In genomic region chr12:115504241-115504941, GRCh38 we compare ENCODE assay signal across 10 cellular contexts.
DNase-seq lines count a peak whose midpoint lies in the region; ATAC-seq and TF ChIP-seq lines count a peak whose summit lies in the region.
"Had no signal": no experiment of that assay in that cellular context is flagged by ENCODE, and none has a peak within 500 bp of the region (broad histone marks: within the 10 kb centered on the region; RNA-seq: fewer than 3 reads in every experiment).

No MANE protein-coding gene starts in this region.

- no peak for TF ChIP-seq POLR2A in lower leg skin (IDR thresholded peaks at IDR 0.05)

- H2AFZ ChIP-seq in MM.1S (ENCODE audit: low read length) = no peak overlapping the region

- H3K4me3 ChIP-seq in GM12865 (ENCODE audit: low read depth, low read length) = no peak overlapping the region
- H3K4me3 ChIP-seq in MM.1S (ENCODE audit: low read length) = no peak overlapping the region
- no peak overlapping the region for H3K4me3 ChIP-seq in lower leg skin (ENCODE audit: low read depth, poor library complexity, severe bottlenecking)

- H3K36me3 ChIP-seq in MM.1S (replicated peaks; ENCODE audit: insufficient read depth, low read length) = no peaks in the 10 kb centered on the region

- ATAC-seq in GM21526 (IDR thresholded peaks at IDR 0.05; ENCODE audit: low FRiP score, unreplicated experiment) = peak; percentile 89
- no peak for ATAC-seq in activated CD4-positive, CD25-positive, alpha-beta regulatory T cell treated with anti-CD3 and anti-CD28 coated beads, Interleukin-2, amount 50 U/mL, for 24 hours

- no peaks in the 10 kb centered on the region for H3F3A ChIP-seq in MM.1S (ENCODE audit: insufficient read depth, low read length)

- no peaks in the 10 kb centered on the region for H3K79me2 ChIP-seq in MM.1S (ENCODE audit: low read length)

- DNase-seq in GM12865 (ENCODE audit: low read depth) (peak; percentile 87), MM.1S (peak; percentile 77), DMS 273 (lab: John Stamatoyannopoulos, UW; ENCODE audit: unreplicated experiment) (no peak), NCI-H2107 (lab: John Stamatoyannopoulos, UW) (no peak), lower leg skin (ENCODE audit: low spot score in 2 of 2) (no peak)
- DNase-seq: NCI-H1436 had no signal

- H3K4me2 ChIP-seq in MM.1S (ENCODE audit: low read depth, low read length) = peak overlapping the region; percentile 12; the same call in 1 of the 2 replicates

- no peaks in the 10 kb centered on the region for H4K20me1 ChIP-seq in MM.1S (ENCODE audit: insufficient read depth, low read length)

- no peak overlapping the region for H3K9ac ChIP-seq in MM.1S (ENCODE audit: low read length)

- intact Hi-C loops in lower leg skin (cut with DNase I; ENCODE audit: low total_unique reads) = no loop called here

- H3K9me2 ChIP-seq in MM.1S (replicated peaks; ENCODE audit: insufficient read depth, low read length) = no peaks in the 10 kb centered on the region

- TF ChIP-seq CTCF in GM12865 (IDR thresholded peaks at IDR 0.05; ENCODE audit: insufficient read depth, low read depth, low read length, missing control alignments) (no peak), MM.1S (IDR thresholded peaks at IDR 0.05; ENCODE audit: low read length) (no peak), lower leg skin (IDR thresholded peaks at IDR 0.05) (no peak)

- H3K27me3 ChIP-seq in MM.1S (replicated peaks; ENCODE audit: insufficient read depth, low read length) (peaks cover 37% of the 10 kb centered on the region), layer of hippocampus (ENCODE audit: control insufficient read depth, insufficient read depth, low read length) (no peaks in the 10 kb centered on the region)

- peaks cover 6% of the 10 kb centered on the region for H3K4me1 ChIP-seq in MM.1S (ENCODE audit: low read length)

- no peaks in the 10 kb centered on the region for H3K9me3 ChIP-seq in MM.1S (replicated peaks; ENCODE audit: insufficient read depth, low read length)

- 53 to 79% methylated on average over 9 of the region's 9 CpGs for WGBS in lower leg skin, 2 donors

- no peak overlapping the region for H3K27ac ChIP-seq in MM.1S (ENCODE audit: low read length)
- H3K27ac ChIP-seq in layer of hippocampus (ENCODE audit: low read depth, low read length) = peak overlapping the region; percentile 4
- H3K27ac ChIP-seq: C4-2B had no signal

Comparison
In these comparisons a context has a peak if more than half of its experiments do, and no peak if none do; other contexts are left out.
1. DNase-seq: peak in GM12865 (single experiment) and MM.1S (single experiment); none in DMS 273 (single experiment), NCI-H2107 (single experiment) and lower leg skin (0 of 2).